In the genomic region with DNA sequence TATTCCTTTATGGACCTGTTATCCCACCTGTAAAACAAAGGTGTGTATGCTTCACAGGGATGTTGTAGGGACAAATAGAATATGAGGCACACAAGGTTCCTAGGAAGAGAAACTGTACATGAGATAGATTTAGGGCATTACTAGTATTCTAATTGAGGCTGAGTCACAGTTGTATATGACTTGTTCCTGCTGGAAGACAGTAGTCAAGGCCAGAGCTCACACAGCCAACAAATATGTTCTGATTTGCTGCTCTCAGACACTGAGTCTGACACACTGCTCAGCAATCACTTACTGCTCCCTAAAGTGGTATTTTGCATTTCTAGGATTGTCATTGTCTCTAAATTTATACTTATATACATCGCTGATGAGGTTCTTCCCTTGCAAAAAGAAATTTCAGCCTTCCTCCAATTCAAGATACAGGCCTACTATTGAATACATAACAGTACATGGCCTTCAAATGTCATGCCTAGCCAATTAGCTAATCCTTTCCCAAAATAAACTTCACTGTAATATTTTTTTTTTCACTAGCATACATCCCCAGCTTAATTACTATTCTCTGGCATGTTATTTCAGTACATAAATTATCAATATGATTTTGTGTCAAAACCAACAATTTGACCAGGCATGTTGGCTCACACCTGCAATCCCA, we compare ENCODE assay signal across 14 cellular contexts.
DNase-seq lines count a peak whose midpoint lies in the region; ATAC-seq, FAIRE-seq and TF ChIP-seq lines count a peak whose summit lies in the region.
"Had no signal": no experiment of that assay in that cellular context is flagged by ENCODE, and none has a peak within 500 bp of the region (broad histone marks: within the 10 kb centered on the region; RNA-seq: fewer than 3 reads in every experiment).

No MANE protein-coding gene starts in this region.

- H2AK5ac ChIP-seq in IMR-90 (ENCODE audit: low read depth, low read length): no peak overlapping the region

- FAIRE-seq in A549 (lab: Jason Lieb, UNC): no peak

- H3K14ac ChIP-seq in IMR-90 (replicated peaks; ENCODE audit: low read depth, low read length): no peak overlapping the region

- no peak overlapping the region for H2BK120ac ChIP-seq in IMR-90 (ENCODE audit: low read depth, low read length)

- intact Hi-C loops in IMR-90 (cut with micrococcal nuclease): no loop called here
- intact Hi-C loops in esophagus muscularis mucosa (cut with DNase I): loop anchor here (10.0 kb wide), 1 partner anchor 51 kb away; no protein-coding TSS in a partner anchor

- H3K4me2 ChIP-seq in A549 (no peak overlapping the region), IMR-90 (ENCODE audit: low read depth, low read length) (no peak overlapping the region; the same call in 1 of the 2 replicates)

- H3K4me3 ChIP-seq in A549: no peak overlapping the region
- no peak overlapping the region for H3K4me3 ChIP-seq in IMR-90 (ENCODE audit: insufficient read depth, low read depth, low read length)
- H3K4me3 ChIP-seq in esophagus muscularis mucosa: no peak overlapping the region
- H3K4me3 ChIP-seq in Peyer's patch: no peak overlapping the region
- no peak overlapping the region for H3K4me3 ChIP-seq in HAP-1
- H3K4me3 ChIP-seq: SK-N-MC had no signal

- TF ChIP-seq POLR2A in A549 (IDR thresholded peaks at IDR 0.05; ENCODE audit: low read length) (no peak), IMR-90 (IDR thresholded peaks at IDR 0.05; ENCODE audit: low read depth, low read length) (no peak), esophagus muscularis mucosa (IDR thresholded peaks at IDR 0.05; ENCODE audit: low read depth) (no peak), Peyer's patch (IDR thresholded peaks at IDR 0.05) (no peak)

- dilution Hi-C loops in IMR-90 (cut with HindIII; ENCODE audit: low sequenced_read_pairs, unreplicated experiment): no loop called here

- H3K79me1 ChIP-seq in IMR-90 (ENCODE audit: low read depth in 1 of 2, low read length in 2 of 2): peaks cover 0 to 6% of the 10 kb centered on the region in 2 experiments; a peak in 1 of 4 replicates

- no peak overlapping the region for H4K5ac ChIP-seq in IMR-90 (ENCODE audit: low read depth, low read length)

- H3K27ac ChIP-seq in A549: no peak overlapping the region
- no peak overlapping the region for H3K27ac ChIP-seq in IMR-90 (ENCODE audit: insufficient read depth, low read length)
- peak overlapping the region in 3 of 4 donors; percentile 16 to 39 (median 19) for H3K27ac ChIP-seq in esophagus muscularis mucosa (replicated peaks in 1 of 4)
- peak overlapping the region in 1 of 4 donors; percentile 8 for H3K27ac ChIP-seq in Peyer's patch
- H3K27ac ChIP-seq: C4-2B, SK-N-MC had no signal

- H2AFZ ChIP-seq in IMR-90 (replicated peaks; ENCODE audit: low read length, poor library complexity): no peak overlapping the region

- peak overlapping the region; percentile 38 for H2BK5ac ChIP-seq in IMR-90 (ENCODE audit: low read depth, low read length, poor library complexity, severe bottlenecking)

- H3K9me1 ChIP-seq in IMR-90 (ENCODE audit: insufficient read depth, low read length): peaks cover 6% of the 10 kb centered on the region; the same call in 1 of the 2 replicates

- H4K91ac ChIP-seq in IMR-90 (ENCODE audit: insufficient read depth, low read depth, low read length): no peak overlapping the region

- H4K20me1 ChIP-seq in IMR-90 (ENCODE audit: insufficient read depth, low read length): no peaks in the 10 kb centered on the region

- H2BK20ac ChIP-seq in IMR-90 (ENCODE audit: low read depth, low read length): no peak overlapping the region

- no peak overlapping the region for H4K8ac ChIP-seq in IMR-90 (ENCODE audit: low read depth in 2 of 2, low read length in 2 of 2)

- TF ChIP-seq EP300 in A549 (IDR thresholded peaks at IDR 0.05): no peak
- no peak for TF ChIP-seq EP300 in esophagus muscularis mucosa (IDR thresholded peaks at IDR 0.05)

- no peak for TF ChIP-seq RAD21 in A549 (conservative IDR thresholded peaks at IDR 0.05 in 1 of 2, IDR thresholded peaks at IDR 0.05 in 1 of 2)
- TF ChIP-seq RAD21 in IMR-90 (IDR thresholded peaks at IDR 0.05; ENCODE audit: low read length): no peak

- H3K27me3 ChIP-seq in IMR-90 (ENCODE audit: control insufficient read depth, insufficient read depth, low read length) (no peaks in the 10 kb centered on the region), esophagus muscularis mucosa (no peaks in the 10 kb centered on the region), Peyer's patch (no peaks in the 10 kb centered on the region), HAP-1 (ENCODE audit: low read depth) (no peaks in the 10 kb centered on the region)

- H3K36me3 ChIP-seq in IMR-90 (ENCODE audit: control insufficient read depth, insufficient read depth, low read length) (no peaks in the 10 kb centered on the region), esophagus muscularis mucosa (no peaks in the 10 kb centered on the region), Peyer's patch (no peaks in the 10 kb centered on the region), HAP-1 (replicated peaks) (0 out of 2 replicates have a peak, but pooled peaks cover 3% of the 10 kb centered on the region)

- H2AK9ac ChIP-seq in IMR-90 (replicated peaks; ENCODE audit: low read depth, low read length, poor library complexity): no peak overlapping the region

- no peak overlapping the region for H3K9ac ChIP-seq in IMR-90 (ENCODE audit: low read depth, low read length)

- H2BK15ac ChIP-seq in IMR-90 (ENCODE audit: low read depth, low read length): no peak overlapping the region

- WGBS in A549 (ENCODE audit: missing lambda C conversion rate): 87% methylated on average over 1 of the region's 1 CpG
- no CpG with 5 or more reads among the region's 1 CpG for WGBS in IMR-90 (ENCODE audit: extremely low coverage in 2 of 2, insufficient read length in 1 of 2), 2 experiments
- 70% methylated on average over 1 of the region's 1 CpG for WGBS in esophagus muscularis mucosa

- no peak overlapping the region for H3K23ac ChIP-seq in IMR-90 (ENCODE audit: low read depth, low read length)

- CTCF ChIA-PET in A549 (lab: Yijun Ruan, JAX): interaction anchor here (0.6 to 2.3 kb wide), 13 partner anchors 9 to 729 kb away, joined by 3 to 10 read pairs (median 4); no protein-coding TSS in a partner anchor
- CTCF ChIA-PET in IMR-90 (lab: Yijun Ruan, JAX): interaction anchor here (1.2 to 1.5 kb wide), 2 partner anchors 54 to 728 kb away, joined by 3 read pairs; no protein-coding TSS in a partner anchor

- BruUV-seq in IMR-90 (replicated peaks; lab: Mats Ljungman, UMichigan): no TSS peak

- in situ Hi-C loops in IMR-90 (cut with MboI; ENCODE audit: low sequenced_read_pairs): loop anchor here (25.0 kb wide), 1 partner anchor 1449 kb away; no protein-coding TSS in a partner anchor
- in situ Hi-C loops in HAP-1 (cut with MboI; ENCODE audit: low sequenced_read_pairs): loop anchor here (25.0 kb wide), 1 partner anchor 724 kb away; no protein-coding TSS in a partner anchor

- ATAC-seq in A549: peak; percentile 47 to 59; a peak in 3 of 6 replicates
- peak; percentile 92 for ATAC-seq in IMR-90 (ENCODE audit: low read depth)
- ATAC-seq: naive thymus-derived CD8-positive, alpha-beta T cell had no signal

- H3K4me1 ChIP-seq in A549: peaks cover 13% of the 10 kb centered on the region; the same call in 2 of the 3 replicates
- 0 out of 2 replicates have a peak, but pooled peaks cover 1% of the 10 kb centered on the region for H3K4me1 ChIP-seq in IMR-90 (ENCODE audit: control insufficient read depth, insufficient read depth, low read length)
- peaks cover 34 to 47% (median 42%) of the 10 kb centered on the region in 4 donors for H3K4me1 ChIP-seq in esophagus muscularis mucosa
- H3K4me1 ChIP-seq in Peyer's patch: peaks cover 0 to 8% (median 0%) of the 10 kb centered on the region in 4 donors
- H3K4me1 ChIP-seq in HAP-1: peaks cover 16% of the 10 kb centered on the region

- no peaks in the 10 kb centered on the region for H3K9me3 ChIP-seq in A549
- H3K9me3 ChIP-seq in IMR-90 (ENCODE audit: control insufficient read depth, insufficient read depth, low read length): no peaks in the 10 kb centered on the region
- no peaks in the 10 kb centered on the region for H3K9me3 ChIP-seq in esophagus muscularis mucosa
- H3K9me3 ChIP-seq in Peyer's patch: no peaks in the 10 kb centered on the region
- H3K9me3 ChIP-seq in HAP-1: no peaks in the 10 kb centered on the region

- peak in 1 of 2 experiments; percentile 11 for DNase-seq in A549 (ENCODE audit: low read depth in 1 of 2, low spot score in 1 of 2)
- DNase-seq in IMR-90: peak; percentile 87
- DNase-seq in esophagus muscularis mucosa (ENCODE audit: extremely low spot score): no peak
- peak; percentile 25 for DNase-seq in midbrain (lab: John Stamatoyannopoulos, UW)
- DNase-seq in Peyer's patch: no peak
- no peak for DNase-seq in HAP-1 (ENCODE audit: low spot score in 2 of 2)
- no peak for DNase-seq in KG1 (lab: John Stamatoyannopoulos, UW)
- no peak for DNase-seq in NCI-H1092 (lab: John Stamatoyannopoulos, UW)
- DNase-seq: activated CD4-positive, alpha-beta memory T cell treated with anti-CD3 and anti-CD28 coated beads for 36 hours; naive thymus-derived CD8-positive, alpha-beta T cell; NCI-H2107; stimulated activated CD4-positive, alpha-beta T cell treated with anti-CD3 and anti-CD28 coated beads, Interleukin-4, amount 100 ng/mL, for 4 hours had no signal

- TF ChIP-seq CTCF in A549 (IDR thresholded peaks at IDR 0.05) (no peak), IMR-90 (conservative IDR thresholded peaks at IDR 0.05; ENCODE audit: low read depth, low read length) (no peak), esophagus muscularis mucosa (IDR thresholded peaks at IDR 0.05) (no peak), Peyer's patch (IDR thresholded peaks at IDR 0.05) (no peak)

- H3K4ac ChIP-seq in IMR-90 (ENCODE audit: low read depth, low read length): no peak overlapping the region

- no peak overlapping the region for H3K56ac ChIP-seq in IMR-90 (ENCODE audit: extremely low read depth, insufficient read depth, low read length)

- no peak overlapping the region for H3K18ac ChIP-seq in IMR-90 (ENCODE audit: low read depth, low read length)

- POLR2A ChIA-PET in A549 (lab: Yijun Ruan, JAX) (interaction anchor here (0.6 kb wide), 1 partner anchor 504 kb away, joined by 3 read pairs; no protein-coding TSS in a partner anchor), IMR-90 (lab: Charles Lee; ENCODE audit: unreplicated experiment) (no interaction called here)

TF ChIP-seq in A549, 52 proteins besides CTCF, POLR2A, EP300 and RAD21:
- TF ChIP-seq, protein P1, sequence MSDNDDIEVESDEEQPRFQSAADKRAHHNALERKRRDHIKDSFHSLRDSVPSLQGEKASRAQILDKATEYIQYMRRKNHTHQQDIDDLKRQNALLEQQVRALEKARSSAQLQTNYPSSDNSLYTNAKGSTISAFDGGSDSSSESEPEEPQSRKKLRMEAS (IDR thresholded peaks at IDR 0.05): no peak

TF ChIP-seq in IMR-90, 13 proteins besides CTCF, POLR2A, EP300 and RAD21:
- no peak for TF ChIP-seq CEBPB (IDR thresholded peaks at IDR 0.05; ENCODE audit: low read depth, low read length)
- no peak for TF ChIP-seq MXI1 (IDR thresholded peaks at IDR 0.05; ENCODE audit: borderline replicate concordance, low read depth, low read length)
- TF ChIP-seq MAZ (IDR thresholded peaks at IDR 0.05; ENCODE audit: borderline replicate concordance, low read depth, low read length): no peak
- peak; percentile 13; the same call in 1 of the 2 replicates for TF ChIP-seq MAFK (IDR thresholded peaks at IDR 0.05; ENCODE audit: low read depth, low read length)
- no peak for TF ChIP-seq SMC3 (IDR thresholded peaks at IDR 0.05; ENCODE audit: low read depth, low read length)

Comparison
In these comparisons a context has a peak if more than half of its experiments do, and no peak if none do; other contexts are left out.
1. DNase-seq: peak in IMR-90 (single experiment) and midbrain (single experiment); none in esophagus muscularis mucosa (single experiment), Peyer's patch (0 of 3), HAP-1 (0 of 2), KG1 (single experiment) and NCI-H1092 (single experiment).
2. H3K27ac ChIP-seq: peak in esophagus muscularis mucosa (3 of 4); none in A549 (0 of 2) and IMR-90 (single experiment).